Comparison of ENCODE assay signal across 27 cellular contexts in the genomic region with DNA sequence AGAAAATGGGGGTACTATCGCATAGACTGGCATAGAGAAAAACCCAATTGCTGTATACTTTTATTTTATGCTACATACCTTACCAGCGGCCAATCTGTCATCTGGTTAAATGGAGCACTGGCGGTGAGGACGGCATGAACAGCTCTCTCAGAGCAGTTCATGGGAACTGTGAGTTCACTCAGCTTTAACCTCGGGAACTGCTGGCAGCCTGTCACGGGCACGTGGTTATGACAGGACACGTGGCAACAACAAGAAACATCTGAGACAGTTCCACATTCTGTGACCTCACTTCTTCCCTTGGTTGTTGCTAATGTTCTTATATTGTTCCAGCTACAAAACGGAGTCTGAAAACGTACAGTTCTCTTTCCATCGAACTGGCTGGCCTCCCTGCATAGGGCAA.
A peak's percentile ranks its signal among the peaks of the same experiment; 100 is the strongest.
DNase-seq lines count a peak whose midpoint lies in the region; ATAC-seq and TF ChIP-seq lines count a peak whose summit lies in the region.
"Had no signal": no experiment of that assay in that cellular context is flagged by ENCODE, and none has a peak within 500 bp of the region (broad histone marks: within the 10 kb centered on the region; RNA-seq: fewer than 3 reads in every experiment).

No MANE protein-coding gene starts in this region.

- no peaks in the 10 kb centered on the region for H3K9me3 ChIP-seq in MG63
- no peaks in the 10 kb centered on the region for H3K9me3 ChIP-seq in effector memory CD4-positive, alpha-beta T cell (ENCODE audit: control insufficient read depth, low read length)
- H3K9me3 ChIP-seq: A549 had no signal

- H3K4me1 ChIP-seq in effector memory CD4-positive, alpha-beta T cell (ENCODE audit: control insufficient read depth, insufficient read depth, low read length, poor library complexity, severe bottlenecking) = no peaks in the 10 kb centered on the region
- H3K4me1 ChIP-seq: A549 had no signal

- DNase-seq in HFF-Myc (ENCODE audit: extremely low read depth, low read depth) (peak; percentile 1), MG63 (peak; percentile 39), fibroblast of mammary gland (ENCODE audit: low read depth) (peak; percentile 3), left lobe of liver (ENCODE audit: low spot score) (no peak), NCI-H187 treated with DMSO at 0.1 percent for 48 hours (lab: John Stamatoyannopoulos, UW) (no peak), ecto neural progenitor cell (ENCODE audit: low spot score) (no peak)
- DNase-seq in effector memory CD4-positive, alpha-beta T cell = no peak
- DNase-seq: AML-193; CD4-positive, alpha-beta memory T cell; COR-L47; DMS53; GM23248; H7; KG1; MM.1S; NCI-H1048; NCI-H1417 treated with DMSO at 0.1 percent for 48 hours; NCI-H1930; NCI-H2107; NCI-H524; NCI-H748 treated with DMSO at 0.1 percent for 48 hours; SHP77; SW 1271 had no signal

- H3K36me3 ChIP-seq in MG63 = no peaks in the 10 kb centered on the region
- H3K36me3 ChIP-seq in effector memory CD4-positive, alpha-beta T cell (ENCODE audit: control insufficient read depth, insufficient read depth, low read length) = no peaks in the 10 kb centered on the region
- H3K36me3 ChIP-seq: BLaER1 treated with 17β-estradiol and CSF1 and Interleukin-3, amounts not matched to agents 10 nM and 100 nM had no signal

- peaks cover 4% of the 10 kb centered on the region; the same call in 1 of the 2 replicates for H3K27me3 ChIP-seq in MG63
- H3K27me3 ChIP-seq in effector memory CD4-positive, alpha-beta T cell (replicated peaks; ENCODE audit: control insufficient read depth, insufficient read depth, low read length, poor library complexity, severe bottlenecking) = no peaks in the 10 kb centered on the region

- H3K4me3 ChIP-seq in HFF-Myc (replicated peaks; ENCODE audit: low read depth, low read length) (no peak overlapping the region), MG63 (no peak overlapping the region), fibroblast of mammary gland (ENCODE audit: control insufficient read depth, low read depth, low read length) (no peak overlapping the region)
- H3K4me3 ChIP-seq in effector memory CD4-positive, alpha-beta T cell (ENCODE audit: insufficient read depth, low read depth, low read length, poor library complexity, severe bottlenecking) = no peak overlapping the region
- H3K4me3 ChIP-seq: A549; BLaER1 treated with 17β-estradiol and CSF1 and Interleukin-3, amounts not matched to agents 10 nM and 100 nM; GM23248; SK-N-MC had no signal

- H3K27ac ChIP-seq in effector memory CD4-positive, alpha-beta T cell (ENCODE audit: insufficient read depth, low read length, poor library complexity, severe bottlenecking) = no peak overlapping the region
- H3K27ac ChIP-seq: A549; BLaER1 treated with 17β-estradiol and CSF1 and Interleukin-3, amounts not matched to agents 10 nM and 100 nM; GM23248; SK-N-MC had no signal

- ATAC-seq in left lobe of liver = peak; percentile 39
- ATAC-seq in HG02981 (IDR thresholded peaks at IDR 0.05; ENCODE audit: unreplicated experiment) = no peak
- ATAC-seq: A549 had no signal

- TF ChIP-seq CTCF in HFF-Myc (IDR thresholded peaks at IDR 0.05; ENCODE audit: low read depth, low read length, missing control alignments) (no peak), fibroblast of mammary gland (conservative IDR thresholded peaks at IDR 0.05; ENCODE audit: control insufficient read depth, insufficient read depth, low read depth, low read length) (no peak)

Comparison
In these comparisons a context has a peak if more than half of its experiments do, and no peak if none do; other contexts are left out.
1. DNase-seq: peak in HFF-Myc (single experiment), MG63 (single experiment) and fibroblast of mammary gland (single experiment); none in left lobe of liver (single experiment), effector memory CD4-positive, alpha-beta T cell (0 of 3), NCI-H187 treated with DMSO at 0.1 percent for 48 hours (single experiment) and ecto neural progenitor cell (single experiment).